ENCODE assay signal across 19 cellular contexts in genomic region chr19:7263066-7263465, GRCh38. TPM values are rescaled to one million over a fixed set of nuclear protein-coding genes. Genes with fewer than 3 reads are reported as not detected.
DNase-seq lines count a peak whose midpoint lies in the region; ATAC-seq and TF ChIP-seq lines count a peak whose summit lies in the region.
"Had no signal": no experiment of that assay in that cellular context is flagged by ENCODE, and none has a peak within 500 bp of the region (broad histone marks: within the 10 kb centered on the region; RNA-seq: fewer than 3 reads in every experiment).

No MANE protein-coding gene starts in this region.

- TF ChIP-seq POLR2A in adrenal gland (IDR thresholded peaks at IDR 0.05) (no peak), gastroesophageal sphincter (IDR thresholded peaks at IDR 0.05) (no peak), transverse colon (IDR thresholded peaks at IDR 0.05) (no peak)

- WGBS in adrenal gland, 4 donors, result 80 to 92% (median 87%) methylated on average over 3 of the region's 3 CpGs
- 82% methylated on average over 2 of the region's 3 CpGs; no CpG with 5 or more reads in 1 of the 2 donors for WGBS in gastroesophageal sphincter (ENCODE audit: low coverage in 1 of 2), 2 donors
- WGBS in transverse colon (ENCODE audit: low coverage in 1 of 2), 2 donors, result 87% methylated on average over 3 of the region's 3 CpGs; no CpG with 5 or more reads in 1 of the 2 donors

- intact Hi-C loops in adrenal gland (cut with DNase I) (no loop called here), transverse colon (cut with DNase I; ENCODE audit: low total_unique reads) (no loop called here)

- ATAC-seq in gastroesophageal sphincter (no peak), HG03108 (IDR thresholded peaks at IDR 0.05; ENCODE audit: unreplicated experiment) (no peak), GM21737 (IDR thresholded peaks at IDR 0.05; ENCODE audit: unreplicated experiment) (no peak)

- TF ChIP-seq EP300 in gastroesophageal sphincter (IDR thresholded peaks at IDR 0.05), result no peak
- TF ChIP-seq EP300 in transverse colon (IDR thresholded peaks at IDR 0.05; ENCODE audit: low read depth), result no peak

- DNase-seq in adrenal gland (no peak), transverse colon (no peak), NCI-H1048 (lab: John Stamatoyannopoulos, UW) (no peak), HAP-1 (ENCODE audit: low spot score in 2 of 2) (no peak)
- DNase-seq: H9; Kasumi-1; MG63; NCI-H1092 treated with DMSO at 0.1 percent for 48 hours; NCI-H146; NCI-H2081; NCI-H748 treated with DMSO at 0.1 percent for 48 hours; NK-92 treated with Interleukin-12 subunit alpha and Interleukin-12 subunit beta, amount 100 ng/mL, for 24 hours; Right ventricle myocardium superior had no signal

- H3K36me3 ChIP-seq in adrenal gland (replicated peaks in 1 of 2), result peaks cover 0 to 20% of the 10 kb centered on the region in 2 donors
- H3K36me3 ChIP-seq in gastroesophageal sphincter, result peaks cover 0 to 16% of the 10 kb centered on the region in 2 donors
- H3K36me3 ChIP-seq in rectal smooth muscle tissue (ENCODE audit: control insufficient read depth, insufficient read depth, low read length), result peaks cover 9% of the 10 kb centered on the region
- H3K36me3 ChIP-seq in transverse colon, result no peaks in the 10 kb centered on the region
- peaks cover 10% of the 10 kb centered on the region for H3K36me3 ChIP-seq in HAP-1 (replicated peaks)

- H3K27ac ChIP-seq in adrenal gland (peak overlapping the region in 4 of 5 donors; percentile 9 to 75 (median 58)), gastroesophageal sphincter (peak overlapping the region in 3 of 4 donors; percentile 50 to 79 (median 74)), rectal smooth muscle tissue (ENCODE audit: low read depth, low read length) (peak overlapping the region; percentile 66), transverse colon (peak overlapping the region in 3 of 4 donors; percentile 45 to 59 (median 50))
- H3K27ac ChIP-seq: C4-2B, SK-N-MC had no signal

- no peaks in the 10 kb centered on the region for H3K27me3 ChIP-seq in adrenal gland
- no peaks in the 10 kb centered on the region for H3K27me3 ChIP-seq in gastroesophageal sphincter
- H3K27me3 ChIP-seq in rectal smooth muscle tissue (ENCODE audit: control insufficient read depth, insufficient read depth, low read length), result no peaks in the 10 kb centered on the region
- H3K27me3 ChIP-seq in transverse colon, result no peaks in the 10 kb centered on the region
- H3K27me3 ChIP-seq in HAP-1 (ENCODE audit: low read depth), result no peaks in the 10 kb centered on the region
- H3K27me3 ChIP-seq: MG63 had no signal

- H3K4me3 ChIP-seq in adrenal gland (no peak overlapping the region), gastroesophageal sphincter (no peak overlapping the region), rectal smooth muscle tissue (ENCODE audit: low read length) (no peak overlapping the region), transverse colon (no peak overlapping the region), HAP-1 (no peak overlapping the region)
- H3K4me3 ChIP-seq: MG63, SK-N-MC had no signal

- H3K4me1 ChIP-seq in adrenal gland (replicated peaks in 1 of 2), result peaks cover 29 to 65% of the 10 kb centered on the region in 2 donors
- peaks cover 0 to 79% (median 27%) of the 10 kb centered on the region in 3 donors for H3K4me1 ChIP-seq in gastroesophageal sphincter
- H3K4me1 ChIP-seq in rectal smooth muscle tissue (ENCODE audit: control insufficient read depth, insufficient read depth, low read length), result peaks cover 12% of the 10 kb centered on the region
- peaks cover 3 to 35% (median 15%) of the 10 kb centered on the region in 4 donors for H3K4me1 ChIP-seq in transverse colon
- H3K4me1 ChIP-seq in HAP-1, result no peaks in the 10 kb centered on the region

- H3K9me3 ChIP-seq in adrenal gland (replicated peaks in 1 of 3) (no peaks in the 10 kb centered on the region), gastroesophageal sphincter (no peaks in the 10 kb centered on the region), transverse colon (no peaks in the 10 kb centered on the region), HAP-1 (no peaks in the 10 kb centered on the region)
- H3K9me3 ChIP-seq: MG63 had no signal

- H3K9ac ChIP-seq in rectal smooth muscle tissue (ENCODE audit: low read length), result no peak overlapping the region

- TF ChIP-seq CTCF in adrenal gland (IDR thresholded peaks at IDR 0.05) (no peak), gastroesophageal sphincter (IDR thresholded peaks at IDR 0.05) (no peak), transverse colon (IDR thresholded peaks at IDR 0.05) (no peak)

- in situ Hi-C loops in transverse colon (cut with MboI; ENCODE audit: low pct_ligation_motif_present in 1 of 4, low pct_unique_long_range_greater_than_20kb in 1 of 4, low sequenced_read_pairs in 3 of 4) (no loop called here), HAP-1 (cut with MboI; ENCODE audit: low sequenced_read_pairs) (no loop called here)

RNA-seq across cellular contexts. Expression of gene INSR, which starts 31.1 kb away (rescaled TPM):
- total RNA-seq in adrenal gland (100 to 1,000 TPM in 6 of 8 donors, 10 to 100 TPM in 2; 83.9 to 327 (median 120) TPM), gastroesophageal sphincter (10 to 100 TPM; 67.6 to 95.6 (median 81.2) TPM), transverse colon (100 to 1,000 TPM; 134 to 252 (median 164) TPM)
- polyA plus RNA-seq in adrenal gland, result 10 to 100 TPM; 19.0 to 59.4 (median 42.1) TPM
